9 cellular contexts compared by ENCODE assay signal in the genomic region with DNA sequence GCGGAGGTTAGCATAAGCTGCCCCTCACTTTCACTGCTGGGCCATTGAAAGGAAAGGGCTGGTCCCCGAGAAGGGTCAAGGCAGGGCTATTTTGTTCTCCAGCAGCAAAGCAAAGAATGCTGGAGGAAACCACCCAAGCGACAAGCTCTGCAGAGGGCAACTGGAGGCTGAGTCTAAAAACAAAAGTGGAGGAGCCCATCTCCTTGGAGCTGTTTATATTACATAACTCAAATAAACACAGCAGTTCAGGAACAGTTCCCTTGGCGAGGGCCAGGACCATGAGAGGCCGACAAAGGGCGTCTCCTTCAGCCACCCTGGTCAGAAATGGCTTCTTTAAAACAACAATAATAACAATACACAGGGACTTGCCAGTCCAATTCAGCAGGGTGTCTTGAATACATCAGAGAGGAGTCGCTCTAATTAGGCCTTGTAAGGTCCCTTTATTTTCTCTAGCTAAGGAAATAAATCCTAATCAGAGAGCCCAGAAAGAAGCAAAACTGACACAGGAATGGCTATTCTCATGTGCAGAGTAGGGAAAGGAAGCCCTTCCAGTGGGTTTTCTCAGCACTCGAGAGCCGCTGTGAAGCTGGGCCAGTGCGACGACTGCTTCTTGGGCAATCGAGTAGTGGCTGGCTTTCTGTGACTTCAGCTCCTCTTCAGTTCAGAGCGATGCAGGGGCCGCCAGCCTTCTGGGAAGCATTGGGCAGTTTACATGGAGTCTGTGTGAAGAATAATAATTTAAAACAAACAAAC. TPM values are rescaled to one million over a fixed set of nuclear protein-coding genes. Genes with fewer than 3 reads are reported as not detected.
A peak's percentile ranks its signal among the peaks of the same experiment; 100 is the strongest.
DNase-seq lines count a peak whose midpoint lies in the region; TF ChIP-seq lines count a peak whose summit lies in the region.
"Had no signal": no experiment of that assay in that cellular context is flagged by ENCODE, and none has a peak within 500 bp of the region (broad histone marks: within the 10 kb centered on the region; RNA-seq: fewer than 3 reads in every experiment).

No MANE protein-coding gene starts in this region.

- no peak overlapping the region for H3K4me3 ChIP-seq in SJSA1
- no peak overlapping the region for H3K4me3 ChIP-seq in esophagus muscularis mucosa
- no peak overlapping the region for H3K4me3 ChIP-seq in thyroid gland (replicated peaks in 1 of 3)

- peak; percentile 81 for TF ChIP-seq EP300 in esophagus muscularis mucosa (IDR thresholded peaks at IDR 0.05)

- H3K27ac ChIP-seq in SJSA1 = peak overlapping the region; percentile 84
- H3K27ac ChIP-seq in esophagus muscularis mucosa (replicated peaks in 1 of 4) = peak overlapping the region; percentile 92 to 99 (median 96)
- H3K27ac ChIP-seq in thyroid gland = peak overlapping the region; percentile 98 to 99 (median 99)

- no peaks in the 10 kb centered on the region for H3K27me3 ChIP-seq in SJSA1 (replicated peaks)
- H3K27me3 ChIP-seq in esophagus muscularis mucosa = no peaks in the 10 kb centered on the region
- H3K27me3 ChIP-seq in thyroid gland = no peaks in the 10 kb centered on the region

- intact Hi-C loops in esophagus muscularis mucosa (cut with DNase I) (loop anchor here (2.0 to 10.0 kb wide), 3 partner anchors 65 to 456 kb away; no protein-coding TSS in a partner anchor), thyroid gland (cut with DNase I) (loop anchor here (5.0 kb wide), 1 partner anchor 71 kb away; no protein-coding TSS in a partner anchor)

- TF ChIP-seq CTCF in esophagus muscularis mucosa (IDR thresholded peaks at IDR 0.05) (peak in 1 of 3 experiments; percentile 12), thyroid gland (IDR thresholded peaks at IDR 0.05) (no peak)

- H3K4me1 ChIP-seq in SJSA1 (replicated peaks) = peaks cover 51% of the 10 kb centered on the region
- H3K4me1 ChIP-seq in esophagus muscularis mucosa = peaks cover 99 to 100% (median 100%) of the 10 kb centered on the region in 4 donors
- H3K4me1 ChIP-seq in thyroid gland = peaks cover 85 to 96% of the 10 kb centered on the region in 2 donors

- WGBS in esophagus muscularis mucosa = 38% methylated on average over 14 of the region's 14 CpGs
- 12 to 14% methylated on average over 14 of the region's 14 CpGs for WGBS in thyroid gland, 2 donors

- no peaks in the 10 kb centered on the region for H3K9me3 ChIP-seq in SJSA1 (replicated peaks)
- no peaks in the 10 kb centered on the region for H3K9me3 ChIP-seq in esophagus muscularis mucosa
- no peaks in the 10 kb centered on the region for H3K9me3 ChIP-seq in thyroid gland

- peak; percentile 87 to 91 for DNase-seq in SJSA1 (ENCODE audit: low read depth in 1 of 2, low spot score in 2 of 2)
- peak; percentile 94 for DNase-seq in esophagus muscularis mucosa (ENCODE audit: extremely low spot score)
- DNase-seq in mucosa of gallbladder (ENCODE audit: low spot score) = peak; percentile 62
- peak; percentile 77 to 87 for DNase-seq in thyroid gland
- DNase-seq in NCI-H510A (lab: John Stamatoyannopoulos, UW) = no peak
- no peak for DNase-seq in stimulated activated CD8-positive, alpha-beta memory T cell treated with anti-CD3 and anti-CD28 coated beads, Interleukin-4, amount 100 ng/mL, for 48 hours
- no peak for DNase-seq in NCI-H748 treated with DMSO at 0.1 percent for 48 hours (lab: John Stamatoyannopoulos, UW)
- DNase-seq in ACHN = no peak
- DNase-seq: occipital lobe had no signal

- in situ Hi-C loops in ACHN (cut with HindIII; ENCODE audit: low pct_ligation_motif_present, low pct_unique_long_range_greater_than_20kb, low sequenced_read_pairs) = no loop called here

- TF ChIP-seq POLR2A in esophagus muscularis mucosa (IDR thresholded peaks at IDR 0.05; ENCODE audit: low read depth) (no peak), thyroid gland (IDR thresholded peaks at IDR 0.05) (no peak)

- H3K36me3 ChIP-seq in SJSA1 (no peaks in the 10 kb centered on the region), esophagus muscularis mucosa (no peaks in the 10 kb centered on the region), thyroid gland (no peaks in the 10 kb centered on the region)

RNA-seq across cellular contexts. Expression of a gene that starts 57.0 kb away (rescaled TPM):
- total RNA-seq in SJSA1 (2014; rRNA removed; shearing (Covaris generic)) = 18.9 and 21.0 TPM in 2 replicates
- total RNA-seq in esophagus muscularis mucosa (10 to 100 TPM in 2 of 4 donors, 1 to 10 TPM in 2; 5.8 to 11.1 (median 9.8) TPM), mucosa of gallbladder (22.0 TPM), thyroid gland (10 to 100 TPM; 27.1 to 58.1 (median 31.3) TPM)

Comparison
In these comparisons a context has a peak if more than half of its experiments do, and no peak if none do; other contexts are left out.
1. DNase-seq: peak in SJSA1 (2 of 2), esophagus muscularis mucosa (single experiment), mucosa of gallbladder (single experiment) and thyroid gland (2 of 2); none in NCI-H510A (single experiment), stimulated activated CD8-positive, alpha-beta memory T cell treated with anti-CD3 and anti-CD28 coated beads, Interleukin-4, amount 100 ng/mL, for 48 hours (single experiment), NCI-H748 treated with DMSO at 0.1 percent for 48 hours (single experiment) and ACHN (single experiment).
2. Peak in every context shown above with its lines, with median percentiles within 50 percentile points of each other: H3K27ac ChIP-seq.